36 cellular contexts compared by ENCODE assay signal in the genomic region with DNA sequence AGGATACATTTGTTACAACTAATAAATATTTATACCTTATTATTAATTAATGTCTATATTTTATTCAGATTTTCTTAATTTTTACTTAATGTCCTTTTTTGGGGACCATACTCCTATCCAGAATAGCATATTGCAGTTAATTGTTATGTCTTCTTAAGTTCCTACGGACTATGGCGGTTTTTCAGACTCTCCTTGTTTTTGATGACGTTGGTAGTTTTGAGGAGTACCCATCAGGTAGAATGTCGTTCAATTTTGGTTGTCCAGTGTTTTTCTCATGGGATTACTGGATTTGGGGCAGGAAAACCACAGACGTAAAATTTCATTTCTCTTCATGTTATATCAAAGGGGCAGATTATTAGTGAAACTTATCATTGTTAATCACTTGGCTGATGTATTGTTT.
"Had no signal": no experiment of that assay in that cellular context is flagged by ENCODE, and none has a peak within 500 bp of the region (broad histone marks: within the 10 kb centered on the region; RNA-seq: fewer than 3 reads in every experiment).

No MANE protein-coding gene starts in this region.

- H3K36me3 ChIP-seq: MG63 had no signal

- H3K27me3 ChIP-seq: MG63 had no signal

- H3K4me3 ChIP-seq: MG63 had no signal

- DNase-seq: Kasumi-1, MG63, MM.1S, MV-4-11, NCI-H1048, NCI-H1092, NCI-H1092 treated with DMSO at 0.1 percent for 48 hours, NCI-H1105, NCI-H1105 treated with DMSO at 0.1 percent for 48 hours, NCI-H1417, NCI-H1417 treated with DMSO at 0.1 percent for 48 hours, NCI-H1436, NCI-H1436 treated with DMSO at 0.1 percent for 48 hours, NCI-H146, NCI-H1694, NCI-H1694 treated with DMSO at 0.1 percent for 48 hours, NCI-H187, NCI-H187 treated with DMSO at 0.1 percent for 48 hours, NCI-H1930, NCI-H2029, NCI-H2029 treated with DMSO at 0.1 percent for 48 hours, NCI-H2081, NCI-H2081 treated with DMSO at 0.1 percent for 48 hours, NCI-H2107, NCI-H2171, NCI-H2171 treated with DMSO at 0.1 percent for 48 hours, NCI-H2227 treated with DMSO at 0.1 percent for 48 hours, NCI-H226, NCI-H345, NCI-H446, NCI-H446 treated with DMSO at 0.1 percent for 48 hours, NCI-H510A, NCI-H510A treated with DMSO at 0.1 percent for 48 hours, NCI-H524, NCI-H524 treated with DMSO at 0.1 percent for 48 hours, NCI-H526 had no signal

- H3K9me3 ChIP-seq: MG63 had no signal
